ENCODE assay signal across 1 cellular context in genomic region chr5:149886697-149887470, GRCh38.
TF ChIP-seq lines count a peak whose summit lies in the region.

No MANE protein-coding gene starts in this region.

TF ChIP-seq in GM23338, 12 proteins besides CTCF, POLR2A, EP300 and RAD21 (continued from another document):
- TF ChIP-seq ZNF462 (CRISPR knock-in tag; IDR thresholded peaks at IDR 0.05) (no peak), EZH2 (IDR thresholded peaks at IDR 0.05; ENCODE audit: low read depth, unreplicated experiment) (no peak), POLR2AphosphoS5 (IDR thresholded peaks at IDR 0.05; ENCODE audit: low read depth) (no peak), NANOG (IDR thresholded peaks at IDR 0.05; ENCODE audit: borderline replicate concordance) (no peak), CREB1 (CRISPR knock-in tag; IDR thresholded peaks at IDR 0.05; ENCODE audit: low read depth) (no peak), ZNF331 (CRISPR knock-in tag; IDR thresholded peaks at IDR 0.05; ENCODE audit: low read depth) (no peak), ZNF114 (CRISPR knock-in tag; IDR thresholded peaks at IDR 0.05) (no peak), JUNB (IDR thresholded peaks at IDR 0.05; ENCODE audit: unreplicated experiment) (no peak), REST (IDR thresholded peaks at IDR 0.05; ENCODE audit: unreplicated experiment) (no peak), STAT1 (IDR thresholded peaks at IDR 0.05; ENCODE audit: unreplicated experiment) (no peak)
